ENCODE assay signal across 10 cellular contexts in the genomic region with DNA sequence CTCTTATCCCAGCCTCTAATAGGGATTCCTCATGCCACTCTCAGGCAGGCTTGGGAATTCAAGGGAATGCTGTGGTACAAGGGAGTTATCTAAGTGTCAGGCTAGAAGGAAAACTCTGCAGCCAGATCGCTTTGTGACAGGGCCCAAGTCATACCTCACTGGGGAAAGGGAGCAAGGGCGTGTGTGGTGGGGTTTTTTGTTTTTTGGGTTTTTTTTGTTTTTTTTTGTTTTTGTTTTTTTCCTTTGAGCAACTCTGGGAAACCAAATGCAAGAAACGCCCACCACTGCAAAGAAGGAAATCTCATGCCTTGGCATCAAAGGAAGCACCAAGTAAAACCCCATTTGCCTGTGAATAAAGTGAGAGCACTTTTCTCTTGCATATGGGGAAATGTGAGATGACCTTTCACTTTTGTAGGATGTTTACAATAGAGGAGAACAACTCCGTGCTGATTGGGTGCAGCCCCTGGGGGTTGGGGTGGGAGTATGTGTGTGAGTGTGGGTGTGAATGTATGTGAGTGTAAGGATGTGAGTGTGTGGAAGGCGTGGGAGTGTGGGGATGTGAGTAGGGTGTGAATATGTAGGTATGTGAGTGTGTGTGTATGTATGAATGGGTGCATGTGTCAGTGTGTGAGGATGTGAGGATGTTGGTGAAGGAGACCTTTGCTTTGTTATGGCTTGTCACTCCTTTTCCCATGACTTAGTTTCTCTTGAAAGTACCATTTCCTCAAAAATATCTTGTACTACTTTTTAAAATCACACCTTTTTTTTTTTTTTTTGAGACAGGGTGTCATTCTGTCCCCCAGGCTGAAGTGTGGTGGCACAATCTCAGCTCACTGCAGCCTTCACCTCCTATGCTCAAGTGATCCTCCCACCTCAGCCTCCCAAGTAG. TPM values are rescaled to one million over a fixed set of nuclear protein-coding genes. Genes with fewer than 3 reads are reported as not detected.
DNase-seq lines count a peak whose midpoint lies in the region; ATAC-seq and TF ChIP-seq lines count a peak whose summit lies in the region.
"Had no signal": no experiment of that assay in that cellular context is flagged by ENCODE, and none has a peak within 500 bp of the region (broad histone marks: within the 10 kb centered on the region; RNA-seq: fewer than 3 reads in every experiment).

No MANE protein-coding gene starts in this region.

- no peak overlapping the region for H3K4ac ChIP-seq in IMR-90 (ENCODE audit: low read depth, low read length)

- H2BK5ac ChIP-seq in IMR-90 (ENCODE audit: low read depth, low read length, poor library complexity, severe bottlenecking) = peak overlapping the region; percentile 41

- H3K4me1 Mint-ChIP-seq in endodermal cell = peaks cover 7% of the 10 kb centered on the region

- H2BK120ac ChIP-seq in IMR-90 (ENCODE audit: low read depth, low read length) = no peak overlapping the region

- no peaks in the 10 kb centered on the region for H3K79me1 ChIP-seq in IMR-90 (ENCODE audit: low read depth in 1 of 2, low read length in 2 of 2)

- no peaks in the 10 kb centered on the region for H3K27me3 Mint-ChIP-seq in endodermal cell (ENCODE audit: insufficient read depth)

- H2AFZ ChIP-seq in IMR-90 (replicated peaks; ENCODE audit: low read length, poor library complexity) = no peak overlapping the region

- H3K18ac ChIP-seq in IMR-90 (ENCODE audit: low read depth, low read length) = no peak overlapping the region

- no peak overlapping the region for H3K23ac ChIP-seq in IMR-90 (ENCODE audit: low read depth, low read length)

- no TSS peak for BruUV-seq in IMR-90 (replicated peaks; lab: Mats Ljungman, UMichigan)

- no peak overlapping the region for H3K27ac ChIP-seq in IMR-90 (ENCODE audit: insufficient read depth, low read length)
- no peak overlapping the region for H3K27ac ChIP-seq in endodermal cell (ENCODE audit: low read depth, low read length)
- H3K27ac ChIP-seq in RWPE1 = no peak overlapping the region

- H3K4me2 ChIP-seq in IMR-90 (ENCODE audit: low read depth, low read length) = no peak overlapping the region

- no peak overlapping the region for H3K9ac ChIP-seq in IMR-90 (ENCODE audit: low read depth, low read length)
- no peak overlapping the region for H3K9ac ChIP-seq in endodermal cell (ENCODE audit: extremely low read depth, low read length, poor library complexity, severe bottlenecking)

- H3K4me1 ChIP-seq in IMR-90 (ENCODE audit: control insufficient read depth, insufficient read depth, low read length) = peaks cover 9% of the 10 kb centered on the region
- H3K4me1 ChIP-seq in endodermal cell (ENCODE audit: control insufficient read depth, insufficient read depth, low read length) = no peaks in the 10 kb centered on the region
- H3K4me1 ChIP-seq: BE2C had no signal

- no peak overlapping the region for H3K56ac ChIP-seq in IMR-90 (ENCODE audit: extremely low read depth, insufficient read depth, low read length)

- no peak overlapping the region for H2BK20ac ChIP-seq in IMR-90 (ENCODE audit: low read depth, low read length)

- no peak overlapping the region for H4K91ac ChIP-seq in IMR-90 (ENCODE audit: insufficient read depth, low read depth, low read length)

- H2AK5ac ChIP-seq in IMR-90 (ENCODE audit: low read depth, low read length) = no peak overlapping the region

- dilution Hi-C loops in IMR-90 (cut with HindIII; ENCODE audit: low sequenced_read_pairs, unreplicated experiment) = no loop called here

- H4K20me1 ChIP-seq in IMR-90 (ENCODE audit: insufficient read depth, low read length) = no peaks in the 10 kb centered on the region

- H3K4me3 ChIP-seq in IMR-90 (ENCODE audit: insufficient read depth, low read depth, low read length) = no peak overlapping the region
- no peak overlapping the region for H3K4me3 ChIP-seq in endodermal cell (ENCODE audit: low read length)

- TF ChIP-seq RAD21 in IMR-90 (IDR thresholded peaks at IDR 0.05; ENCODE audit: low read length) = no peak

- H4K8ac ChIP-seq in IMR-90 (ENCODE audit: low read depth in 2 of 2, low read length in 2 of 2) = no peak overlapping the region

- H2BK15ac ChIP-seq in IMR-90 (ENCODE audit: low read depth, low read length) = no peak overlapping the region

- POLR2A ChIA-PET in IMR-90 (lab: Charles Lee; ENCODE audit: unreplicated experiment) (no interaction called here), RWPE1 (lab: Yijun Ruan, JAX; ENCODE audit: low non-redundant PET) (no interaction called here)

- no peak overlapping the region for H3K14ac ChIP-seq in IMR-90 (replicated peaks; ENCODE audit: low read depth, low read length)

- H3K27me3 ChIP-seq in IMR-90 (ENCODE audit: control insufficient read depth, insufficient read depth, low read length) = peaks cover 4% of the 10 kb centered on the region
- H3K27me3 ChIP-seq in endodermal cell (ENCODE audit: control insufficient read depth, insufficient read depth, low read length, poor library complexity, severe bottlenecking) = no peaks in the 10 kb centered on the region
- H3K27me3 ChIP-seq: BE2C had no signal

- peaks cover 2% of the 10 kb centered on the region; the same call in 1 of the 2 replicates for H3K9me1 ChIP-seq in IMR-90 (ENCODE audit: insufficient read depth, low read length)

- H3K9me3 ChIP-seq in IMR-90 (ENCODE audit: control insufficient read depth, insufficient read depth, low read length) = no peaks in the 10 kb centered on the region
- H3K9me3 ChIP-seq in endodermal cell (ENCODE audit: control insufficient read depth, low read length) = no peaks in the 10 kb centered on the region
- H3K9me3 ChIP-seq: BE2C had no signal

- DNase-seq in ELF-1 (ENCODE audit: low read depth, low spot score) = peak; percentile 47
- no peak for DNase-seq in IMR-90
- DNase-seq in endodermal cell = peak; percentile 87
- no peak for DNase-seq in NCI-H748 (lab: John Stamatoyannopoulos, UW; ENCODE audit: unreplicated experiment)
- no peak for DNase-seq in RWPE1 (ENCODE audit: low spot score)
- DNase-seq: BE2C, NCI-H146 had no signal

- CTCF ChIA-PET in IMR-90 (lab: Yijun Ruan, JAX) (interaction anchor here (1.7 kb wide), 1 partner anchor 158 kb away, joined by 4 read pairs; no protein-coding TSS in a partner anchor), RWPE1 (lab: Yijun Ruan, JAX) (no interaction called here)

- no peak overlapping the region for H4K5ac ChIP-seq in IMR-90 (ENCODE audit: low read depth, low read length)

- 17 to 100% methylated on average over 1 to 2 of the region's 5 CpGs for WGBS in IMR-90 (ENCODE audit: extremely low coverage in 2 of 2, insufficient read length in 1 of 2), 2 experiments
- 38 to 45% methylated on average over 2 to 5 of the region's 5 CpGs for WGBS in endodermal cell (ENCODE audit: insufficient coverage in 1 of 2, insufficient read length in 1 of 2), 2 experiments

- intact Hi-C loops in IMR-90 (cut with micrococcal nuclease) = no loop called here

- H3K4me3 Mint-ChIP-seq in endodermal cell = no peak overlapping the region

- ATAC-seq in GM21390 (IDR thresholded peaks at IDR 0.05; ENCODE audit: unreplicated experiment) (peak; percentile 26), IMR-90 (ENCODE audit: low read depth) (no peak), esophagus mucosa (no peak), HG02840 (IDR thresholded peaks at IDR 0.05; ENCODE audit: low FRiP score, unreplicated experiment) (no peak)

- H3K27ac Mint-ChIP-seq in endodermal cell = peak overlapping the region; percentile 19

- no peaks in the 10 kb centered on the region for H3K36me3 Mint-ChIP-seq in endodermal cell (ENCODE audit: low read depth)

- TF ChIP-seq CTCF in IMR-90 (conservative IDR thresholded peaks at IDR 0.05; ENCODE audit: low read depth, low read length) = no peak
- no peak for TF ChIP-seq CTCF in endodermal cell (conservative IDR thresholded peaks at IDR 0.05)
- TF ChIP-seq CTCF in RWPE1 (conservative IDR thresholded peaks at IDR 0.05; ENCODE audit: low read depth) = no peak

- no peaks in the 10 kb centered on the region for H3K9me3 Mint-ChIP-seq in endodermal cell

- H2AK9ac ChIP-seq in IMR-90 (replicated peaks; ENCODE audit: low read depth, low read length, poor library complexity) = no peak overlapping the region

- H3K36me3 ChIP-seq in IMR-90 (ENCODE audit: control insufficient read depth, insufficient read depth, low read length) (no peaks in the 10 kb centered on the region), endodermal cell (ENCODE audit: control insufficient read depth, insufficient read depth, low read length) (no peaks in the 10 kb centered on the region)
- H3K36me3 ChIP-seq: BE2C had no signal

- in situ Hi-C loops in IMR-90 (cut with MboI; ENCODE audit: low sequenced_read_pairs) = no loop called here

- no peak for TF ChIP-seq POLR2A in IMR-90 (IDR thresholded peaks at IDR 0.05; ENCODE audit: low read depth, low read length)

TF ChIP-seq in IMR-90, 13 proteins besides CTCF, POLR2A, EP300 and RAD21 (continues in another document):
- TF ChIP-seq CHD1 (IDR thresholded peaks at IDR 0.05; ENCODE audit: low read depth, low read length) (no peak), FOS (IDR thresholded peaks at IDR 0.05; ENCODE audit: low read depth, low read length) (no peak), RCOR1 (IDR thresholded peaks at IDR 0.05; ENCODE audit: insufficient replicate concordance, low read length) (no peak), RFX5 (IDR thresholded peaks at IDR 0.05; ENCODE audit: low read depth, low read length) (no peak), BHLHE40 (IDR thresholded peaks at IDR 0.05; ENCODE audit: low read depth, low read length) (no peak), MAZ (IDR thresholded peaks at IDR 0.05; ENCODE audit: borderline replicate concordance, low read depth, low read length) (no peak), MXI1 (IDR thresholded peaks at IDR 0.05; ENCODE audit: borderline replicate concordance, low read depth, low read length) (no peak), SMC3 (IDR thresholded peaks at IDR 0.05; ENCODE audit: low read depth, low read length) (no peak), CEBPB (IDR thresholded peaks at IDR 0.05; ENCODE audit: low read depth, low read length) (no peak)
- TF ChIP-seq, protein P1, sequence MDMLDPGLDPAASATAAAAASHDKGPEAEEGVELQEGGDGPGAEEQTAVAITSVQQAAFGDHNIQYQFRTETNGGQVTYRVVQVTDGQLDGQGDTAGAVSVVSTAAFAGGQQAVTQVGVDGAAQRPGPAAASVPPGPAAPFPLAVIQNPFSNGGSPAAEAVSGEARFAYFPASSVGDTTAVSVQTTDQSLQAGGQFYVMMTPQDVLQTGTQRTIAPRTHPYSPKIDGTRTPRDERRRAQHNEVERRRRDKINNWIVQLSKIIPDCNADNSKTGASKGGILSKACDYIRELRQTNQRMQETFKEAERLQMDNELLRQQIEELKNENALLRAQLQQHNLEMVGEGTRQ (IDR thresholded peaks at IDR 0.05; ENCODE audit: low read depth, low read length) = no peak

RNA-seq across cellular contexts. Expression of gene IL12RB2, which starts 34.6 kb away (rescaled TPM):
- total RNA-seq in IMR-90 (2012; rRNA removed) (not detected in 2 replicates), endodermal cell (under 1 TPM in 1 of 2 donors, not detected in 1; 0.29 TPM), esophagus mucosa (1.3 TPM)
- not detected in 2 replicates for polyA plus RNA-seq in IMR-90 (2012; rRNA removed)
- not detected in 2 replicates for polyA plus RNA-seq in IMR-90 (2012; cell fraction: cytosol; rRNA removed)
- not detected in 2 replicates for polyA plus RNA-seq in IMR-90 (2012; cell fraction: nucleus; rRNA removed; ENCODE audit: low replicate concordance)
- 0.53 TPM for polyA plus RNA-seq in endodermal cell (2013, experiment 1 of 2)
- 1.0 TPM for polyA plus RNA-seq in endodermal cell (2013, experiment 2 of 2)

Comparison
In these comparisons a context has a peak if more than half of its experiments do, and no peak if none do; other contexts are left out.
1. DNase-seq: peak in ELF-1 (single experiment) and endodermal cell (single experiment); none in IMR-90 (single experiment), NCI-H748 (single experiment) and RWPE1 (single experiment).